ENCODE assay signal across 1 cellular context in the genomic region with DNA sequence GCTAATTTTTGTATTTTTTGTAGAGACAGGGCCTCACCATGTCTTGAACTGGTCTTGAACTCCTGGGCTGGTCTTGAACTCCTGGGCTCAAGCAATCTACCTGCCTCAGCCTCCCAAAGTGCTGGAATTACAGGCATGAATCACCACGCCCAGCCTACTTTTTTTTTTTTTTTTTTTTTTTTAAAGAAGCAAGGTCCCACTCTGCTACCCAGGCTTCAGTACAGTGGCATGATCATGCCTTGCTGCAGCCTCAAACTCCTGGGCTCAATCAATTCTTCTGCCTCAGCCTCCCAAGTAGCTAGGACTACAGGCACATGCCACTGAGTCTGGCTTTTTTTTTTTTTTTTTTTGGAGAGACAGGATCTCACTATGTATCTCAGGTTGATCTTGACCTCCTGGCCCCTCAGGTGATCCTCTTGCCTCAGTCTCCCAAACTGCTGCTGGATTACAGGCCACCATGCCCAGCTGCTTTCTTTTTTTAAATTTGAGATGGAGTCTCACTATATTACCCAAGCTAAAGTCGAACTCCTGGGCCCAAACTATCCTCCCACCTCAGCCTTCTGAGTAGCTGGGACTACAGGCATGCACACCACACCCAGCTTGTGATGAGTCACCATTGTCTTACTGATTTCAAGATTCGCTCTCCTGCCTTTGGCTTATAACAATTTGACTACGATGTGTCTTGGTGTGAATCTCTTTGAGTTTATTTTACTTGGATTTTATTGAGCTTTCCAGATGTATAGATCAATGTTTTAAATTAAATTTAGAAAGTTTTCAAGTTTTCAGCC.
TF ChIP-seq lines count a peak whose summit lies in the region.

No MANE protein-coding gene starts in this region.

TF ChIP-seq in HCT116, 20 proteins besides CTCF, POLR2A, EP300 and RAD21 (continued from another document):
- TF ChIP-seq, protein P1, sequence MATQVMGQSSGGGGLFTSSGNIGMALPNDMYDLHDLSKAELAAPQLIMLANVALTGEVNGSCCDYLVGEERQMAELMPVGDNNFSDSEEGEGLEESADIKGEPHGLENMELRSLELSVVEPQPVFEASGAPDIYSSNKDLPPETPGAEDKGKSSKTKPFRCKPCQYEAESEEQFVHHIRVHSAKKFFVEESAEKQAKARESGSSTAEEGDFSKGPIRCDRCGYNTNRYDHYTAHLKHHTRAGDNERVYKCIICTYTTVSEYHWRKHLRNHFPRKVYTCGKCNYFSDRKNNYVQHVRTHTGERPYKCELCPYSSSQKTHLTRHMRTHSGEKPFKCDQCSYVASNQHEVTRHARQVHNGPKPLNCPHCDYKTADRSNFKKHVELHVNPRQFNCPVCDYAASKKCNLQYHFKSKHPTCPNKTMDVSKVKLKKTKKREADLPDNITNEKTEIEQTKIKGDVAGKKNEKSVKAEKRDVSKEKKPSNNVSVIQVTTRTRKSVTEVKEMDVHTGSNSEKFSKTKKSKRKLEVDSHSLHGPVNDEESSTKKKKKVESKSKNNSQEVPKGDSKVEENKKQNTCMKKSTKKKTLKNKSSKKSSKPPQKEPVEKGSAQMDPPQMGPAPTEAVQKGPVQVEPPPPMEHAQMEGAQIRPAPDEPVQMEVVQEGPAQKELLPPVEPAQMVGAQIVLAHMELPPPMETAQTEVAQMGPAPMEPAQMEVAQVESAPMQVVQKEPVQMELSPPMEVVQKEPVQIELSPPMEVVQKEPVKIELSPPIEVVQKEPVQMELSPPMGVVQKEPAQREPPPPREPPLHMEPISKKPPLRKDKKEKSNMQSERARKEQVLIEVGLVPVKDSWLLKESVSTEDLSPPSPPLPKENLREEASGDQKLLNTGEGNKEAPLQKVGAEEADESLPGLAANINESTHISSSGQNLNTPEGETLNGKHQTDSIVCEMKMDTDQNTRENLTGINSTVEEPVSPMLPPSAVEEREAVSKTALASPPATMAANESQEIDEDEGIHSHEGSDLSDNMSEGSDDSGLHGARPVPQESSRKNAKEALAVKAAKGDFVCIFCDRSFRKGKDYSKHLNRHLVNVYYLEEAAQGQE (IDR thresholded peaks at IDR 0.05; ENCODE audit: low read depth) = no peak
- no peak for TF ChIP-seq EGR1 (IDR thresholded peaks at IDR 0.05; ENCODE audit: low read depth)
- TF ChIP-seq, protein P2, sequence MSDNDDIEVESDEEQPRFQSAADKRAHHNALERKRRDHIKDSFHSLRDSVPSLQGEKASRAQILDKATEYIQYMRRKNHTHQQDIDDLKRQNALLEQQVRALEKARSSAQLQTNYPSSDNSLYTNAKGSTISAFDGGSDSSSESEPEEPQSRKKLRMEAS (IDR thresholded peaks at IDR 0.05) = peak; percentile 57
- no peak for TF ChIP-seq TCF7L2 (IDR thresholded peaks at IDR 0.05; ENCODE audit: borderline replicate concordance, extremely low read depth, insufficient read depth, insufficient read length)
- TF ChIP-seq, protein P3, sequence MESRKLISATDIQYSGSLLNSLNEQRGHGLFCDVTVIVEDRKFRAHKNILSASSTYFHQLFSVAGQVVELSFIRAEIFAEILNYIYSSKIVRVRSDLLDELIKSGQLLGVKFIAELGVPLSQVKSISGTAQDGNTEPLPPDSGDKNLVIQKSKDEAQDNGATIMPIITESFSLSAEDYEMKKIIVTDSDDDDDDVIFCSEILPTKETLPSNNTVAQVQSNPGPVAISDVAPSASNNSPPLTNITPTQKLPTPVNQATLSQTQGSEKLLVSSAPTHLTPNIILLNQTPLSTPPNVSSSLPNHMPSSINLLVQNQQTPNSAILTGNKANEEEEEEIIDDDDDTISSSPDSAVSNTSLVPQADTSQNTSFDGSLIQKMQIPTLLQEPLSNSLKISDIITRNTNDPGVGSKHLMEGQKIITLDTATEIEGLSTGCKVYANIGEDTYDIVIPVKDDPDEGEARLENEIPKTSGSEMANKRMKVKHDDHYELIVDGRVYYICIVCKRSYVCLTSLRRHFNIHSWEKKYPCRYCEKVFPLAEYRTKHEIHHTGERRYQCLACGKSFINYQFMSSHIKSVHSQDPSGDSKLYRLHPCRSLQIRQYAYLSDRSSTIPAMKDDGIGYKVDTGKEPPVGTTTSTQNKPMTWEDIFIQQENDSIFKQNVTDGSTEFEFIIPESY (IDR thresholded peaks at IDR 0.05; ENCODE audit: extremely low read depth, insufficient replicate concordance, low read length) = no peak
- TF ChIP-seq, protein P4, sequence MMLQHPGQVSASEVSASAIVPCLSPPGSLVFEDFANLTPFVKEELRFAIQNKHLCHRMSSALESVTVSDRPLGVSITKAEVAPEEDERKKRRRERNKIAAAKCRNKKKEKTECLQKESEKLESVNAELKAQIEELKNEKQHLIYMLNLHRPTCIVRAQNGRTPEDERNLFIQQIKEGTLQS (IDR thresholded peaks at IDR 0.05) = no peak
- peak; percentile 46 for TF ChIP-seq SP1 (IDR thresholded peaks at IDR 0.05; ENCODE audit: low read depth)
- no peak for TF ChIP-seq EZH2phosphoT487 (IDR thresholded peaks at IDR 0.05; ENCODE audit: borderline replicate concordance)
- TF ChIP-seq CEBPB (IDR thresholded peaks at IDR 0.05; ENCODE audit: low read depth) = no peak
- TF ChIP-seq SRF (IDR thresholded peaks at IDR 0.05; ENCODE audit: low read depth) = no peak
- TF ChIP-seq JUND (IDR thresholded peaks at IDR 0.05) = peak; percentile 90
- TF ChIP-seq ZFX (IDR thresholded peaks at IDR 0.05) = no peak
- TF ChIP-seq EZH2 (IDR thresholded peaks at IDR 0.05) = no peak
- TF ChIP-seq YY1 (IDR thresholded peaks at IDR 0.05; ENCODE audit: extremely low read depth, insufficient replicate concordance, low read depth, low read length) = no peak
- TF ChIP-seq ELF1 (IDR thresholded peaks at IDR 0.05; ENCODE audit: borderline replicate concordance, low read depth) = no peak
- TF ChIP-seq POLR2AphosphoS5 (IDR thresholded peaks at IDR 0.05; ENCODE audit: low read depth, low read length) = peak; percentile 13; the same call in 1 of the 2 replicates
- TF ChIP-seq CBX3 (IDR thresholded peaks at IDR 0.05; ENCODE audit: low read depth) = peak; percentile 79
- TF ChIP-seq FOSL1 (IDR thresholded peaks at IDR 0.05; ENCODE audit: low read depth) = peak; percentile 76
